ENCODE assay signal across 1 cellular context in genomic region chrX:23797371-23798128, GRCh38.
TF ChIP-seq lines count a peak whose summit lies in the region.

No MANE protein-coding gene starts in this region.

TF ChIP-seq in HepG2, 621 proteins besides CTCF, POLR2A, EP300 and RAD21:
- no peak for TF ChIP-seq ZBTB2 (CRISPR knock-in tag; IDR thresholded peaks at IDR 0.05; ENCODE audit: low read depth)
- no peak for TF ChIP-seq REPIN1 (CRISPR knock-in tag; IDR thresholded peaks at IDR 0.05; ENCODE audit: borderline replicate concordance, low read depth)
- TF ChIP-seq PLSCR1 (CRISPR knock-in tag; IDR thresholded peaks at IDR 0.05; ENCODE audit: borderline replicate concordance), result no peak
- no peak for TF ChIP-seq MAFF (IDR thresholded peaks at IDR 0.05; ENCODE audit: low read depth, low read length)
- TF ChIP-seq MBD4 (IDR thresholded peaks at IDR 0.05; ENCODE audit: borderline replicate concordance, low read length), result no peak
- no peak for TF ChIP-seq RFXAP (CRISPR knock-in tag; IDR thresholded peaks at IDR 0.05; ENCODE audit: borderline replicate concordance)
- no peak for TF ChIP-seq ZNF160 (CRISPR knock-in tag; IDR thresholded peaks at IDR 0.05)
- TF ChIP-seq AKAP8 (CRISPR knock-in tag; IDR thresholded peaks at IDR 0.05), result no peak
- no peak for TF ChIP-seq KDM4B (CRISPR knock-in tag; IDR thresholded peaks at IDR 0.05)
- no peak for TF ChIP-seq ZSCAN9 (CRISPR knock-in tag; IDR thresholded peaks at IDR 0.05; ENCODE audit: borderline replicate concordance)
- no peak for TF ChIP-seq ZNF800 (CRISPR knock-in tag; IDR thresholded peaks at IDR 0.05)
- TF ChIP-seq ETV6 (CRISPR knock-in tag; conservative IDR thresholded peaks at IDR 0.05), result no peak
- TF ChIP-seq XBP1 (CRISPR knock-in tag; IDR thresholded peaks at IDR 0.05), result no peak
- no peak for TF ChIP-seq MAFG (CRISPR knock-in tag; IDR thresholded peaks at IDR 0.05)
- no peak for TF ChIP-seq CAMTA2 (CRISPR knock-in tag; IDR thresholded peaks at IDR 0.05; ENCODE audit: borderline replicate concordance)
- no peak for TF ChIP-seq ZNF263 (CRISPR knock-in tag; IDR thresholded peaks at IDR 0.05)
- TF ChIP-seq NRL (CRISPR knock-in tag; IDR thresholded peaks at IDR 0.05; ENCODE audit: borderline replicate concordance), result no peak
- TF ChIP-seq PRDM10 (CRISPR knock-in tag; IDR thresholded peaks at IDR 0.05; ENCODE audit: low read depth), result no peak
- TF ChIP-seq ZBTB8A (CRISPR knock-in tag; IDR thresholded peaks at IDR 0.05; ENCODE audit: borderline replicate concordance, low read depth), result no peak
- TF ChIP-seq TFDP1 (CRISPR knock-in tag; IDR thresholded peaks at IDR 0.05; ENCODE audit: borderline replicate concordance), result no peak
